In the genomic region with DNA sequence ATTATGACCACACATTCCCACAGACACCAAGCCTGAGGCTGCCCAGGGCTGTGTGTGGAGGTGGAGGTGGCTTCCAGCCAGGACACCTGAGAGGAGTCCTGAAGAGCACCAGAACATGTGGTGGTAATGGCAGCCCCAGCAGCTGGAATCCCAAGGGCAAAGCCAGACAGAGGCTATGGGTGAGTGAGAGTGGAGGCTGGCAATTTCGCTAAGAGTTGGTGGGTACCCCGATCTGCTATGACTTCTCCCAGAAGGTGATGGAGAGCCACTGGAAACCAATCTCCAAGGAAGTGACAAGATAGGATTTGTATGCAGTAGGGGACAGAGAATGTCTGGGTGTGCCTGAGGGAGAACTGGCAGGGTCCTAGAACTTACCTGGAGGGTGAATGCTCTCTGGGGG, we compare ENCODE assay signal across 17 cellular contexts.
"Had no signal": no experiment of that assay in that cellular context is flagged by ENCODE, and none has a peak within 500 bp of the region (broad histone marks: within the 10 kb centered on the region; RNA-seq: fewer than 3 reads in every experiment).

No MANE protein-coding gene starts in this region.

- H3K27ac Mint-ChIP-seq: activated naive CD4-positive, alpha-beta T cell treated with anti-CD3 and anti-CD28 coated beads, Interleukin-2, amount 50 U/mL, for 24 hours; nephron had no signal

- H3K4me1 Mint-ChIP-seq: activated naive CD4-positive, alpha-beta T cell treated with anti-CD3 and anti-CD28 coated beads, Interleukin-2, amount 50 U/mL, for 24 hours; nephron had no signal

- H3K9me3 Mint-ChIP-seq: activated naive CD4-positive, alpha-beta T cell treated with anti-CD3 and anti-CD28 coated beads, Interleukin-2, amount 50 U/mL, for 24 hours; nephron had no signal

- ATAC-seq: body of pancreas, left ventricle myocardium superior had no signal

- DNase-seq: activated CD4-positive, alpha-beta T cell treated with anti-CD3 and anti-CD28 coated beads, Interleukin-2, amount 50 U/mL, for 4 hours; activated CD4-positive, CD25-positive, alpha-beta regulatory T cell treated with anti-CD3 and anti-CD28 coated beads, Interleukin-2, amount 50 U/mL, for 72 hours; activated T-cell treated with anti-CD3 and anti-CD28 coated beads for 4 hours; amygdala; body of pancreas; caudate nucleus; colonic mucosa; foreskin fibroblast; hippocampal formation; kidney; left ventricle myocardium superior; sigmoid colon; stimulated activated CD4-positive, alpha-beta T cell treated with anti-CD3 and anti-CD28 coated beads, Interleukin-1b, Interleukin-23, amount 100 ng/mL, for 48 hours; T-helper 9 cell; upper lobe of left lung had no signal

- H3K27me3 Mint-ChIP-seq: activated naive CD4-positive, alpha-beta T cell treated with anti-CD3 and anti-CD28 coated beads, Interleukin-2, amount 50 U/mL, for 24 hours had no signal

- H3K4me3 Mint-ChIP-seq: activated naive CD4-positive, alpha-beta T cell treated with anti-CD3 and anti-CD28 coated beads, Interleukin-2, amount 50 U/mL, for 24 hours; nephron had no signal
